7 cellular contexts compared by ENCODE assay signal in genomic region chr10:86365346-86366032, GRCh38. TPM values are rescaled to one million over a fixed set of nuclear protein-coding genes. Genes with fewer than 3 reads are reported as not detected.
DNase-seq lines count a peak whose midpoint lies in the region; ATAC-seq lines count a peak whose summit lies in the region.

No MANE protein-coding gene starts in this region.

- no peaks in the 10 kb centered on the region for H3K9me3 ChIP-seq in HUES64 (ENCODE audit: insufficient read depth, low read depth, low read length)
- no peaks in the 10 kb centered on the region; the same call in 1 of the 2 replicates for H3K9me3 ChIP-seq in iPS-20b (ENCODE audit: insufficient read depth, low read depth, low read length)

- H3K36me3 Mint-ChIP-seq in stimulated activated effector memory CD8-positive, alpha-beta T cell treated with anti-CD3 and anti-CD28 coated beads, Interleukin-12 subunit alpha, Interleukin-12 subunit beta, amount 100 ng/mL, for 72 hours, result no peaks in the 10 kb centered on the region

- peaks cover 100% of the 10 kb centered on the region for H3K27me3 ChIP-seq in HUES64 (ENCODE audit: insufficient read depth, low read length)
- H3K27me3 ChIP-seq in iPS-20b (ENCODE audit: insufficient read depth, low read length), result peaks cover 97% of the 10 kb centered on the region

- H3K27ac Mint-ChIP-seq in stimulated activated effector memory CD8-positive, alpha-beta T cell treated with anti-CD3 and anti-CD28 coated beads, Interleukin-12 subunit alpha, Interleukin-12 subunit beta, amount 100 ng/mL, for 72 hours, result no peak overlapping the region

- no peak overlapping the region for H3K9ac ChIP-seq in HUES64 (ENCODE audit: low read depth, low read length)
- H3K9ac ChIP-seq in iPS-20b (ENCODE audit: low read depth, low read length), result no peak overlapping the region

- H3K27ac ChIP-seq in HUES64 (ENCODE audit: low read depth, low read length) (no peak overlapping the region), iPS-20b (ENCODE audit: low read length) (no peak overlapping the region)

- DNase-seq in activated CD8-positive, alpha-beta memory T cell treated with anti-CD3 and anti-CD28 coated beads, Interleukin-2, amount 50 U/mL, for 4 hours, result peak; percentile 11
- no peak for DNase-seq in stimulated activated effector memory CD8-positive, alpha-beta T cell treated with anti-CD3 and anti-CD28 coated beads, Interleukin-12 subunit alpha, Interleukin-12 subunit beta, amount 100 ng/mL, for 72 hours (ENCODE audit: low spot score in 2 of 2)
- DNase-seq in COR-L47 (lab: John Stamatoyannopoulos, UW) (no peak), NCI-H2081 treated with DMSO at 0.1 percent for 48 hours (lab: John Stamatoyannopoulos, UW) (no peak)

- no peaks in the 10 kb centered on the region for H3K9me3 Mint-ChIP-seq in stimulated activated effector memory CD8-positive, alpha-beta T cell treated with anti-CD3 and anti-CD28 coated beads, Interleukin-12 subunit alpha, Interleukin-12 subunit beta, amount 100 ng/mL, for 72 hours

- no peak for ATAC-seq in stimulated activated effector memory CD8-positive, alpha-beta T cell treated with anti-CD3 and anti-CD28 coated beads, Interleukin-12 subunit alpha, Interleukin-12 subunit beta, amount 100 ng/mL, for 72 hours
- ATAC-seq in HG03354 (IDR thresholded peaks at IDR 0.05; ENCODE audit: poor library complexity, severe bottlenecking, unreplicated experiment), result no peak

- H3K4me3 ChIP-seq in HUES64 (ENCODE audit: low read length) (peak overlapping the region; percentile 49), iPS-20b (ENCODE audit: low read length) (peak overlapping the region; percentile 54; the same call in 1 of the 2 replicates)

- 0 out of 2 replicates have a peak, but pooled peaks cover 6% of the 10 kb centered on the region for H3K4me1 ChIP-seq in HUES64 (ENCODE audit: insufficient read depth, low read length)
- H3K4me1 ChIP-seq in iPS-20b (ENCODE audit: insufficient read depth, low read length), result no peaks in the 10 kb centered on the region

- no peaks in the 10 kb centered on the region for H3K36me3 ChIP-seq in HUES64 (ENCODE audit: insufficient read depth, low read length)
- H3K36me3 ChIP-seq in iPS-20b (ENCODE audit: insufficient read depth, low read depth, low read length), result no peaks in the 10 kb centered on the region

- peaks cover 16% of the 10 kb centered on the region for H3K4me1 Mint-ChIP-seq in stimulated activated effector memory CD8-positive, alpha-beta T cell treated with anti-CD3 and anti-CD28 coated beads, Interleukin-12 subunit alpha, Interleukin-12 subunit beta, amount 100 ng/mL, for 72 hours

- WGBS in HUES64, result 3% methylated on average over 47 of the region's 47 CpGs

- H3K4me3 Mint-ChIP-seq in stimulated activated effector memory CD8-positive, alpha-beta T cell treated with anti-CD3 and anti-CD28 coated beads, Interleukin-12 subunit alpha, Interleukin-12 subunit beta, amount 100 ng/mL, for 72 hours, result peak overlapping the region; percentile 57

RNA-seq across cellular contexts. Expression of gene GRID1, which starts 1.1 kb away (rescaled TPM):
- polyA plus RNA-seq in HUES64 (2013, experiment 1 of 2), result 0.40 TPM
- polyA plus RNA-seq in HUES64 (2013, experiment 2 of 2), result 0.19 TPM
